8 cellular contexts compared by ENCODE assay signal in the genomic region with DNA sequence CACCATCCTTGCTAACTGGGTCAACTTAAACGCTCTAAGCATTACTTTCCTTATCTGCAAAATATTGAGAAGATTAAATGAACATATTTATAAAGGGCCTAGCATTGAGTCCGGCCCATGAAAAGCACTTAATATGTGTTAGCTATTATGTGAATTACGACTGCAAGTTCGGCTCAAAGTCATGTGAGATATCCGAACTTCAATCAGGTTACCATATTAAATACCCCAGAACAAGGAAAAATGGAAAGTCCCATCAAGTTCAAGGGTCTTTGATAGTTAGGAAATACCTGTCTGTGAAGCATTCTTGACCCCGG. TPM values are rescaled to one million over a fixed set of nuclear protein-coding genes. Genes with fewer than 3 reads are reported as not detected.
DNase-seq lines count a peak whose midpoint lies in the region; ATAC-seq and TF ChIP-seq lines count a peak whose summit lies in the region.

No MANE protein-coding gene starts in this region.

- H3K27me3 ChIP-seq in body of pancreas, result no peaks in the 10 kb centered on the region

- TF ChIP-seq CTCF in CD14-positive monocyte (IDR thresholded peaks at IDR 0.05) (no peak), body of pancreas (IDR thresholded peaks at IDR 0.05) (no peak)

- H3K36me3 Mint-ChIP-seq in CD14-positive monocyte, result no peaks in the 10 kb centered on the region
- H3K36me3 Mint-ChIP-seq in naive B cell, result no peaks in the 10 kb centered on the region

- TF ChIP-seq POLR2A in body of pancreas (IDR thresholded peaks at IDR 0.05), result no peak

- intact Hi-C loops in CD14-positive monocyte (cut with micrococcal nuclease) (loop anchor here (5.0 kb wide), 1 partner anchor 50 kb away; no protein-coding TSS in a partner anchor), body of pancreas (cut with DNase I) (no loop called here)

- peak overlapping the region; percentile 52 to 82 (median 71) for H3K27ac ChIP-seq in body of pancreas

- H3K27ac Mint-ChIP-seq in CD14-positive monocyte (peak overlapping the region; percentile 35 to 95 (median 91)), naive B cell (peak overlapping the region; percentile 93 to 98 (median 96))

- ATAC-seq in HG02798 (IDR thresholded peaks at IDR 0.05; ENCODE audit: poor library complexity, unreplicated experiment) (peak; percentile 4), body of pancreas (no peak), naive B cell (ENCODE audit: low read depth in 2 of 2) (no peak)

- no peak for DNase-seq in CD14-positive monocyte (ENCODE audit: low spot score)
- no peak for DNase-seq in body of pancreas
- no peak for DNase-seq in naive B cell
- DNase-seq in NCI-H345 (lab: John Stamatoyannopoulos, UW), result no peak
- DNase-seq in NCI-H1105 (lab: John Stamatoyannopoulos, UW), result no peak
- no peak for DNase-seq in stimulated activated CD4-positive, alpha-beta T cell treated with anti-CD3 and anti-CD28 coated beads, Interleukin-4, amount 100 ng/mL, for 1 hour
- DNase-seq in activated effector memory CD4-positive, alpha-beta T cell treated with anti-CD3 and anti-CD28 coated beads, Interleukin-2, amount 50 U/mL, for 16 hours, result no peak

- peaks cover 27% of the 10 kb centered on the region for H3K4me1 ChIP-seq in body of pancreas

- no peaks in the 10 kb centered on the region for H3K36me3 ChIP-seq in body of pancreas (replicated peaks in 1 of 2; ENCODE audit: insufficient read depth in 1 of 2, low read depth in 2 of 2)

- H3K4me1 Mint-ChIP-seq in CD14-positive monocyte, result peaks cover 23% of the 10 kb centered on the region
- peaks cover 12 to 25% (median 18%) of the 10 kb centered on the region in 3 donors for H3K4me1 Mint-ChIP-seq in naive B cell

- H3K9me3 Mint-ChIP-seq in CD14-positive monocyte (peaks cover 0 to 8% (median 0%) of the 10 kb centered on the region in 7 donors), naive B cell (peaks cover 0 to 2% (median 0%) of the 10 kb centered on the region in 7 donors)

- 26 to 32% methylated on average over 6 of the region's 6 CpGs for WGBS in body of pancreas, 2 donors

- no peaks in the 10 kb centered on the region for H3K9me3 ChIP-seq in body of pancreas

- H3K4me3 Mint-ChIP-seq in CD14-positive monocyte (peak overlapping the region; percentile 88 to 90), naive B cell (peak overlapping the region; percentile 87 to 98 (median 96))

- H3K4me3 ChIP-seq in body of pancreas, result no peak overlapping the region

- H3K27me3 Mint-ChIP-seq in CD14-positive monocyte (ENCODE audit: low read depth in 3 of 3) (peaks cover 15 to 30% (median 20%) of the 10 kb centered on the region in 3 donors), naive B cell (peaks cover 7 to 21% (median 21%) of the 10 kb centered on the region in 3 donors)

RNA-seq across cellular contexts. Expression of a gene that starts 0.5 kb away (rescaled TPM):
- 1 to 10 TPM; 4.7 to 6.7 TPM for polyA plus RNA-seq in CD14-positive monocyte
- total RNA-seq in body of pancreas, result 10 to 100 TPM; 11.7 to 65.6 TPM
- 10 to 100 TPM in 5 of 6 donors, 1 to 10 TPM in 1; 9.9 to 21.0 (median 15.2) TPM for polyA plus RNA-seq in naive B cell (ENCODE audit: low read depth in 6 of 6)
